16 cellular contexts compared by ENCODE assay signal in genomic region chr7:77200542-77200941, GRCh38. TPM values are rescaled to one million over a fixed set of nuclear protein-coding genes. Genes with fewer than 3 reads are reported as not detected.
DNase-seq lines count a peak whose midpoint lies in the region; ATAC-seq and TF ChIP-seq lines count a peak whose summit lies in the region.
"Had no signal": no experiment of that assay in that cellular context is flagged by ENCODE, and none has a peak within 500 bp of the region (broad histone marks: within the 10 kb centered on the region; RNA-seq: fewer than 3 reads in every experiment).

No MANE protein-coding gene starts in this region.

- no peak overlapping the region for H2AFZ ChIP-seq in hepatocyte
- H2AFZ ChIP-seq: parathyroid adenoma had no signal

- H3K79me2 ChIP-seq in hepatocyte = no peaks in the 10 kb centered on the region
- H3K79me2 ChIP-seq: parathyroid adenoma had no signal

- H3K36me3 ChIP-seq in CD8-positive, alpha-beta T cell (ENCODE audit: insufficient read depth, low read length) = no peaks in the 10 kb centered on the region
- no peaks in the 10 kb centered on the region for H3K36me3 ChIP-seq in hepatocyte (replicated peaks; ENCODE audit: insufficient read depth, low read depth)
- H3K36me3 ChIP-seq: upper lobe of left lung had no signal

- ATAC-seq in CD8-positive, alpha-beta T cell = no peak
- ATAC-seq in natural killer cell = no peak

- H3K27ac Mint-ChIP-seq in CD8-positive, alpha-beta T cell = peak overlapping the region; percentile 49
- H3K27ac Mint-ChIP-seq in natural killer cell = peak overlapping the region; percentile 98

- H3K9me2 ChIP-seq in hepatocyte (replicated peaks; ENCODE audit: insufficient read depth) = no peaks in the 10 kb centered on the region

- intact Hi-C loops in CD8-positive, alpha-beta T cell (cut with DNase I, micrococcal nuclease) = no loop called here
- intact Hi-C loops in natural killer cell (cut with micrococcal nuclease) = no loop called here

- H3K36me3 Mint-ChIP-seq in CD8-positive, alpha-beta T cell = no peaks in the 10 kb centered on the region
- H3K36me3 Mint-ChIP-seq in natural killer cell = no peaks in the 10 kb centered on the region

- POLR2A ChIA-PET in CD8-positive, alpha-beta T cell (lab: Charles Lee) = interaction anchor here (1.0 to 1.6 kb wide), 2 partner anchors 37 to 78 kb away, joined by 3 to 5 read pairs; partner anchors contain the start of gene CCDC146

- H3K4me3 Mint-ChIP-seq in CD8-positive, alpha-beta T cell = peak overlapping the region; percentile 57
- H3K4me3 Mint-ChIP-seq in natural killer cell = peak overlapping the region; percentile 99

- CTCF ChIA-PET in CD8-positive, alpha-beta T cell (lab: Charles Lee) = interaction anchor here (0.6 to 1.8 kb wide), 3 partner anchors 11 to 603 kb away, joined by 3 to 5 read pairs (median 3); no protein-coding TSS in a partner anchor

- no peak for TF ChIP-seq CTCF in CD8-positive, alpha-beta T cell (IDR thresholded peaks at IDR 0.05)
- TF ChIP-seq CTCF in VCaP (conservative IDR thresholded peaks at IDR 0.05) (no peak), natural killer cell (IDR thresholded peaks at IDR 0.05) (no peak), hepatocyte (IDR thresholded peaks at IDR 0.05; ENCODE audit: poor library complexity) (no peak)

- H3K9me3 Mint-ChIP-seq in CD8-positive, alpha-beta T cell = no peaks in the 10 kb centered on the region
- no peaks in the 10 kb centered on the region for H3K9me3 Mint-ChIP-seq in natural killer cell

- no peak for DNase-seq in CD8-positive, alpha-beta T cell
- DNase-seq in natural killer cell = no peak
- DNase-seq in effector CD8-positive, alpha-beta T cell (lab: John Stamatoyannopoulos, UW) = no peak
- DNase-seq in erythroblast (lab: John Stamatoyannopoulos, UW) = no peak
- no peak for DNase-seq in hepatocyte (ENCODE audit: low spot score)
- DNase-seq: activated CD4-positive, CD25-positive, alpha-beta regulatory T cell; DMS153; dorsolateral prefrontal cortex; NCI-H2081 treated with DMSO at 0.1 percent for 48 hours; upper lobe of left lung had no signal

- H3K4me1 Mint-ChIP-seq in CD8-positive, alpha-beta T cell (ENCODE audit: low read depth) = peaks cover 28% of the 10 kb centered on the region
- peaks cover 51 to 59% of the 10 kb centered on the region in 2 donors for H3K4me1 Mint-ChIP-seq in natural killer cell

- H3K27ac ChIP-seq in CD8-positive, alpha-beta T cell (ENCODE audit: low read depth, low read length) = no peak overlapping the region
- peak overlapping the region; percentile 74; the same call in 1 of the 2 replicates for H3K27ac ChIP-seq in VCaP
- no peak overlapping the region for H3K27ac ChIP-seq in hepatocyte
- H3K27ac ChIP-seq: parathyroid adenoma had no signal

- H4K20me1 ChIP-seq in hepatocyte (ENCODE audit: insufficient read depth, poor library complexity, severe bottlenecking) = no peaks in the 10 kb centered on the region

- no peaks in the 10 kb centered on the region for H3K27me3 Mint-ChIP-seq in CD8-positive, alpha-beta T cell (ENCODE audit: low read depth)
- H3K27me3 Mint-ChIP-seq in natural killer cell (ENCODE audit: low read depth in 2 of 2) = no peaks in the 10 kb centered on the region

- H3K4me3 ChIP-seq in CD8-positive, alpha-beta T cell (ENCODE audit: low read depth, low read length) = no peak overlapping the region
- no peak overlapping the region for H3K4me3 ChIP-seq in hepatocyte

- 95% methylated on average over 2 of the region's 2 CpGs for WGBS in hepatocyte (ENCODE audit: low lambda C conversion rate, missing lambda C conversion rate)

- H3K9me3 ChIP-seq in CD8-positive, alpha-beta T cell (ENCODE audit: low read length) = no peaks in the 10 kb centered on the region
- H3K9me3 ChIP-seq in hepatocyte (ENCODE audit: low read depth) = no peaks in the 10 kb centered on the region
- H3K9me3 ChIP-seq: upper lobe of left lung had no signal

- peak; percentile 55 for TF ChIP-seq POLR2A in GM19099 (IDR thresholded peaks at IDR 0.05; ENCODE audit: extremely low read depth, insufficient read length, low read depth)
- TF ChIP-seq POLR2A in erythroblast (IDR thresholded peaks at IDR 0.05; ENCODE audit: low read length) = no peak

- H3K27me3 ChIP-seq in CD8-positive, alpha-beta T cell (ENCODE audit: insufficient read depth, low read length) = no peaks in the 10 kb centered on the region
- H3K27me3 ChIP-seq in hepatocyte = no peaks in the 10 kb centered on the region
- H3K27me3 ChIP-seq: dorsolateral prefrontal cortex, upper lobe of left lung had no signal

- peaks cover 21% of the 10 kb centered on the region for H3K4me1 ChIP-seq in CD8-positive, alpha-beta T cell (ENCODE audit: insufficient read depth, low read length)
- H3K4me1 ChIP-seq in hepatocyte (ENCODE audit: insufficient read depth) = no peaks in the 10 kb centered on the region
- H3K4me1 ChIP-seq: parathyroid adenoma had no signal

- H3K4me2 ChIP-seq in hepatocyte = no peak overlapping the region

RNA-seq across cellular contexts. Expression of gene FGL2, which starts 0.9 kb away (rescaled TPM):
- under 1 TPM in 1 of 2 experiments, not detected in 1; 0.16 TPM for total RNA-seq in CD8-positive, alpha-beta T cell
- total RNA-seq in natural killer cell (10 to 100 TPM; 38.4 to 51.5 (median 44.5) TPM), hepatocyte (0.80 and 1.2 TPM in 2 replicates)
- 0.57 and 0.83 TPM in 2 replicates for polyA plus RNA-seq in hepatocyte
- total RNA-seq: glomerular endothelial cell, HT1080, RPMI7951 had no signal

Comparison
In these comparisons a context has a peak if more than half of its experiments do, and no peak if none do; other contexts are left out.
1. RNA of gene FGL2, which starts 0.9 kb away (total RNA-seq): 38.4 to 51.5 TPM in natural killer cell; 0.80 to 1.2 TPM in hepatocyte and 0.16 TPM in CD8-positive, alpha-beta T cell; every median in the first group is over 10 times any median in the second.